ENCODE assay signal across 7 cellular contexts in the genomic region with DNA sequence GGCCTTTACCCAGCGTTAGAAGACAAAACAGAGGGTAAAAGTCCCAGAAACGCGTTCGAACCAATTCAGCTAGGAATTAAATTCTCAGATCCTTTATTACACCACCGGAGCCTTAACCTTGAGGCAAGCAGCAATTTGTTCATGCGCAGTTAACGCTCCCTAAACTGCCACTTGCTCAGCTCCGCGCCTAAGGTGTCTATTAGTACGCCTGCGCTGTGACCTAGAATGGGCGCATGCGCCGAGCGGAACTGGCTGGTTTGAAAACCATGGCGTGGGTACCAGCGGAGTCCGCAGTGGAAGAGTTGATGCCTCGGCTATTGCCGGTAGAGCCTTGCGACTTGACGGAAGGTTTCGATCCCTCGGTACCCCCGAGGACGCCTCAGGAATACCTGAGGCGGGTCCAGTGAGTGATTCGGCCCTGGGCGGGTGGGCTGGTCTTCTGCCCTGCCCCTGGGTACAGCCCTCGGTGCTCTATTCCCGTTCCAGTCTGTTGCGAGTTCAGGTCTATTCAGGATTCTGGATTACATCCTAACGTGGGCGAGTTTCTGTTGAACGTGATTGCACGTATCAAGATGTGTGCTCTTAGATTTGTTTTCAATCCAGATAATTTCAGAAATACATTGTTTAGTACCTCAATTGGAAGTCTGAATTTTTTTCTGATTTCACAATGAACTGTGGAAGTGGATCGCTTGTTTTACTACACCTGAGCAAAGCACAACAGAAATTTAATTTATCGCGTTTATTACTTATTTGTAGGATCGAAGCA.
A peak's percentile ranks its signal among the peaks of the same experiment; 100 is the strongest.
DNase-seq lines count a peak whose midpoint lies in the region; ATAC-seq and TF ChIP-seq lines count a peak whose summit lies in the region.

A gene with protein sequence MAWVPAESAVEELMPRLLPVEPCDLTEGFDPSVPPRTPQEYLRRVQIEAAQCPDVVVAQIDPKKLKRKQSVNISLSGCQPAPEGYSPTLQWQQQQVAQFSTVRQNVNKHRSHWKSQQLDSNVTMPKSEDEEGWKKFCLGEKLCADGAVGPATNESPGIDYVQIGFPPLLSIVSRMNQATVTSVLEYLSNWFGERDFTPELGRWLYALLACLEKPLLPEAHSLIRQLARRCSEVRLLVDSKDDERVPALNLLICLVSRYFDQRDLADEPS (plus strand): TSS at position 251 of the 766 bp plus-strand sequence. CDS start 16 bp downstream, at position 267.

- peak within 1 kb of the TSS; percentile 81 for H3K4me3 ChIP-seq in astrocyte of the spinal cord (ENCODE audit: low read depth, low read length)

- no peak for TF ChIP-seq CTCF in astrocyte of the spinal cord (IDR thresholded peaks at IDR 0.05; ENCODE audit: low read depth, low read length)

- ATAC-seq in GM18508 (IDR thresholded peaks at IDR 0.05; ENCODE audit: insufficient read depth, unreplicated experiment) (peak; percentile 80), HG03025 (IDR thresholded peaks at IDR 0.05; ENCODE audit: low FRiP score, unreplicated experiment) (peak; percentile 77)

- DNase-seq in NCI-H2081 (lab: John Stamatoyannopoulos, UW) (peak; percentile 90 to 98), T1000 (lab: John Stamatoyannopoulos, UW) (peak; percentile 83), astrocyte of the spinal cord (ENCODE audit: low read depth, low spot score) (peak; percentile 93), hippocampal formation (lab: John Stamatoyannopoulos, UW) (peak; percentile 85 to 95), retina (peak; percentile 95)

- in situ Hi-C loops in astrocyte of the spinal cord (cut with HindIII; ENCODE audit: low sequenced_read_pairs) = no loop called here

Comparison
In these comparisons a context has a peak if more than half of its experiments do, and no peak if none do; other contexts are left out.
1. Peak in every context shown above with its lines: DNase-seq, ATAC-seq and H3K4me3 ChIP-seq.